10 cellular contexts compared by ENCODE assay signal in genomic region chr3:15542641-15543040, GRCh38.
"Had no signal": no experiment of that assay in that cellular context is flagged by ENCODE, and none has a peak within 500 bp of the region (broad histone marks: within the 10 kb centered on the region; RNA-seq: fewer than 3 reads in every experiment).

No MANE protein-coding gene starts in this region.

- H3K27ac ChIP-seq: parathyroid adenoma had no signal

- ATAC-seq: esophagus mucosa; naive thymus-derived CD8-positive, alpha-beta T cell had no signal

- DNase-seq: activated CD4-positive, alpha-beta T cell treated with anti-CD3 and anti-CD28 coated beads, Interleukin-2, amount 10 ng/mL, durations not matched to agents 24 days and 14 days; activated CD4-positive, CD25-positive, alpha-beta regulatory T cell; activated naive CD4-positive, alpha-beta T cell treated with Interleukin-2 at 50 U/mL for 16 hours; kidney glomerular epithelial cell; naive thymus-derived CD8-positive, alpha-beta T cell; SW 1271 had no signal

- H3K4me1 ChIP-seq: parathyroid adenoma had no signal

- H3K4me3 ChIP-seq: smooth muscle cell had no signal

- FAIRE-seq: endometrium had no signal
